Comparison of ENCODE assay signal across 21 cellular contexts in genomic region chr6:102549221-102549874, GRCh38.
DNase-seq lines count a peak whose midpoint lies in the region; ATAC-seq and TF ChIP-seq lines count a peak whose summit lies in the region.
"Had no signal": no experiment of that assay in that cellular context is flagged by ENCODE, and none has a peak within 500 bp of the region (broad histone marks: within the 10 kb centered on the region; RNA-seq: fewer than 3 reads in every experiment).

No MANE protein-coding gene starts in this region.

- no peak overlapping the region for H3K4ac ChIP-seq in mesendoderm (ENCODE audit: low read depth, low read length)

- H3K79me2 ChIP-seq in Karpas-422 (ENCODE audit: low read length) = no peaks in the 10 kb centered on the region
- no peaks in the 10 kb centered on the region for H3K79me2 ChIP-seq in mesendoderm (ENCODE audit: control insufficient read depth, insufficient read depth, low read length)

- H3K27me3 ChIP-seq in Karpas-422 (ENCODE audit: low read length) = no peaks in the 10 kb centered on the region
- no peaks in the 10 kb centered on the region for H3K27me3 ChIP-seq in RWPE2 (ENCODE audit: insufficient read depth, poor library complexity, severe bottlenecking)
- no peaks in the 10 kb centered on the region for H3K27me3 ChIP-seq in endodermal cell (ENCODE audit: control insufficient read depth, insufficient read depth, low read length, poor library complexity, severe bottlenecking)
- H3K27me3 ChIP-seq in mesendoderm (ENCODE audit: insufficient read depth, low read length, poor library complexity) = no peaks in the 10 kb centered on the region
- H3K27me3 ChIP-seq: BE2C had no signal

- peak overlapping the region; percentile 39 for H3K27ac ChIP-seq in Karpas-422 (ENCODE audit: low read length)
- H3K27ac ChIP-seq in RWPE2 (ENCODE audit: poor library complexity, severe bottlenecking) = peak overlapping the region; percentile 25
- H3K27ac ChIP-seq in endodermal cell (ENCODE audit: low read depth, low read length) = no peak overlapping the region
- H3K27ac ChIP-seq in mesendoderm (ENCODE audit: low read depth, low read length) = no peak overlapping the region
- H3K27ac ChIP-seq: GM23248 had no signal

- H4K8ac ChIP-seq in mesendoderm (ENCODE audit: low read depth, low read length) = no peak overlapping the region

- peaks cover 3% of the 10 kb centered on the region for H3K9me3 Mint-ChIP-seq in endodermal cell

- no peak overlapping the region for H3K56ac ChIP-seq in mesendoderm (ENCODE audit: low read length)

- H2BK15ac ChIP-seq in mesendoderm (replicated peaks; ENCODE audit: low read depth) = no peak overlapping the region

- no peak overlapping the region for H3K27ac Mint-ChIP-seq in endodermal cell
- H3K27ac Mint-ChIP-seq: CD4-positive, CD25-positive, alpha-beta regulatory T cell; CD8-positive, alpha-beta memory T cell had no signal

- H3K9ac ChIP-seq in Karpas-422 (ENCODE audit: low read length) (no peak overlapping the region), endodermal cell (ENCODE audit: extremely low read depth, low read length, poor library complexity, severe bottlenecking) (no peak overlapping the region), mesendoderm (ENCODE audit: low read length) (no peak overlapping the region)
- H3K9ac ChIP-seq: GM23248 had no signal

- no peak for TF ChIP-seq CTCF in RWPE2 (IDR thresholded peaks at IDR 0.05; ENCODE audit: poor library complexity, severe bottlenecking)
- TF ChIP-seq CTCF in omental fat pad (IDR thresholded peaks at IDR 0.05) = no peak
- no peak for TF ChIP-seq CTCF in endodermal cell (conservative IDR thresholded peaks at IDR 0.05)

- no peak overlapping the region for H2BK120ac ChIP-seq in mesendoderm (ENCODE audit: low read depth, low read length)

- H3K4me1 Mint-ChIP-seq in endodermal cell = no peaks in the 10 kb centered on the region
- H3K4me1 Mint-ChIP-seq: CD4-positive, CD25-positive, alpha-beta regulatory T cell; CD8-positive, alpha-beta memory T cell had no signal

- H2AK5ac ChIP-seq in mesendoderm (ENCODE audit: low read length) = no peak overlapping the region

- no peak overlapping the region for H3K4me3 Mint-ChIP-seq in endodermal cell
- H3K4me3 Mint-ChIP-seq: CD4-positive, CD25-positive, alpha-beta regulatory T cell; CD8-positive, alpha-beta memory T cell had no signal

- H4K20me1 ChIP-seq in Karpas-422 (ENCODE audit: insufficient read depth, low read depth, low read length) = no peaks in the 10 kb centered on the region

- H3K36me3 ChIP-seq in Karpas-422 (ENCODE audit: insufficient read depth, low read length) (no peaks in the 10 kb centered on the region), RWPE2 (ENCODE audit: low read depth) (no peaks in the 10 kb centered on the region), endodermal cell (ENCODE audit: control insufficient read depth, insufficient read depth, low read length) (no peaks in the 10 kb centered on the region), mesendoderm (ENCODE audit: control insufficient read depth, insufficient read depth, low read length) (no peaks in the 10 kb centered on the region)
- H3K36me3 ChIP-seq: BE2C had no signal

- DNase-seq in HCEC 1CT = peak; percentile 30
- no peak for DNase-seq in Karpas-422
- no peak for DNase-seq in RWPE2 (ENCODE audit: low spot score)
- peak; percentile 48 for DNase-seq in left kidney (ENCODE audit: low read depth, low spot score)
- DNase-seq in omental fat pad (ENCODE audit: low spot score) = no peak
- DNase-seq in endodermal cell = no peak
- no peak for DNase-seq in mesendoderm
- DNase-seq: ACHN; BE2C; C1 segment of cervical spinal cord; CD4-positive, CD25-positive, alpha-beta regulatory T cell; CD8-positive, alpha-beta memory T cell; COR-L47; DMS 273 treated with DMSO at 0.1 percent for 48 hours; DMS53; DND-41; GDM1; GM23248; H7; KG1 had no signal

- H3K36me3 Mint-ChIP-seq in endodermal cell (ENCODE audit: low read depth) = no peaks in the 10 kb centered on the region
- H3K36me3 Mint-ChIP-seq: CD4-positive, CD25-positive, alpha-beta regulatory T cell; CD8-positive, alpha-beta memory T cell had no signal

- H2AFZ ChIP-seq in Karpas-422 (ENCODE audit: low read length) = peak overlapping the region; percentile 72; the same call in 1 of the 2 replicates
- H2AFZ ChIP-seq: GM23248 had no signal

- H3K4me2 ChIP-seq in Karpas-422 (ENCODE audit: low read depth, low read length, poor library complexity, severe bottlenecking) (no peak overlapping the region), mesendoderm (ENCODE audit: low read length) (no peak overlapping the region)

- peak; percentile 44; the same call in 2 of the 3 replicates for ATAC-seq in RWPE2 (ENCODE audit: low read depth)
- no peak for ATAC-seq in omental fat pad (ENCODE audit: low FRiP score)
- ATAC-seq in HG02973 (IDR thresholded peaks at IDR 0.05; ENCODE audit: unreplicated experiment) = no peak

- H3K9me3 ChIP-seq in Karpas-422 (ENCODE audit: low read length) = peaks cover 5% of the 10 kb centered on the region; the same call in 1 of the 2 replicates
- H3K9me3 ChIP-seq in RWPE2 (ENCODE audit: severe bottlenecking) = no peaks in the 10 kb centered on the region
- no peaks in the 10 kb centered on the region for H3K9me3 ChIP-seq in endodermal cell (ENCODE audit: control insufficient read depth, low read length)
- H3K9me3 ChIP-seq: BE2C had no signal

- no peaks in the 10 kb centered on the region for H3K9me2 ChIP-seq in Karpas-422 (replicated peaks; ENCODE audit: insufficient read depth, low read length)

- H2BK5ac ChIP-seq in mesendoderm (ENCODE audit: low read length) = no peak overlapping the region

- H3K4me1 ChIP-seq in Karpas-422 (ENCODE audit: low read length) = peaks cover 20% of the 10 kb centered on the region
- peaks cover 11% of the 10 kb centered on the region for H3K4me1 ChIP-seq in RWPE2 (ENCODE audit: insufficient read depth, poor library complexity, severe bottlenecking)
- H3K4me1 ChIP-seq in endodermal cell (ENCODE audit: control insufficient read depth, insufficient read depth, low read length) = no peaks in the 10 kb centered on the region
- H3K4me1 ChIP-seq in mesendoderm (ENCODE audit: control insufficient read depth, low read depth, low read length) = no peaks in the 10 kb centered on the region
- H3K4me1 ChIP-seq: BE2C had no signal

- H4K5ac ChIP-seq in mesendoderm (ENCODE audit: low read length) = no peak overlapping the region

- no peak overlapping the region for H3K4me3 ChIP-seq in Karpas-422 (ENCODE audit: low read length)
- no peak overlapping the region for H3K4me3 ChIP-seq in RWPE2 (ENCODE audit: severe bottlenecking)
- H3K4me3 ChIP-seq in endodermal cell (ENCODE audit: low read length) = no peak overlapping the region
- H3K4me3 ChIP-seq in mesendoderm (ENCODE audit: low read length) = no peak overlapping the region
- H3K4me3 ChIP-seq: GM23248 had no signal

- 80 to 96% methylated on average over 1 to 6 of the region's 6 CpGs for WGBS in endodermal cell (ENCODE audit: insufficient coverage in 1 of 2, insufficient read length in 1 of 2), 2 experiments
- 100% methylated on average over 2 of the region's 6 CpGs for WGBS in mesendoderm (ENCODE audit: extremely low coverage, insufficient coverage, low lambda C conversion rate)

- no peaks in the 10 kb centered on the region for H3K79me1 ChIP-seq in mesendoderm (ENCODE audit: low read length)

- no peak overlapping the region for H3K18ac ChIP-seq in mesendoderm (ENCODE audit: low read length)

- H3K23ac ChIP-seq in mesendoderm (ENCODE audit: low read length) = no peak overlapping the region

- no peaks in the 10 kb centered on the region for H3K27me3 Mint-ChIP-seq in endodermal cell (ENCODE audit: insufficient read depth)
- H3K27me3 Mint-ChIP-seq: CD4-positive, CD25-positive, alpha-beta regulatory T cell; CD8-positive, alpha-beta memory T cell had no signal

Comparison
In these comparisons a context has a peak if more than half of its experiments do, and no peak if none do; other contexts are left out.
1. DNase-seq: peak in HCEC 1CT (single experiment) and left kidney (single experiment); none in Karpas-422 (single experiment), RWPE2 (single experiment), omental fat pad (single experiment), endodermal cell (single experiment) and mesendoderm (single experiment).
2. H3K27ac ChIP-seq: peak in Karpas-422 (single experiment) and RWPE2 (single experiment); none in endodermal cell (single experiment) and mesendoderm (single experiment).